In genomic region chr6:43277083-43277642, GRCh38 we compare ENCODE assay signal across 27 cellular contexts. TPM values are rescaled to one million over a fixed set of nuclear protein-coding genes. Genes with fewer than 3 reads are reported as not detected.
A peak's percentile ranks its signal among the peaks of the same experiment; 100 is the strongest.
DNase-seq lines count a peak whose midpoint lies in the region; ATAC-seq, FAIRE-seq and TF ChIP-seq lines count a peak whose summit lies in the region.
"Had no signal": no experiment of that assay in that cellular context is flagged by ENCODE, and none has a peak within 500 bp of the region (broad histone marks: within the 10 kb centered on the region; RNA-seq: fewer than 3 reads in every experiment).

No MANE protein-coding gene starts in this region.

- no peak for ATAC-seq in stimulated activated naive B cell treated with anti-CD40 and anti-IgM and Interleukin-4, amounts not matched to agents 10 μg/mL and 1 μg/mL and 100 μg/mL, for 72 hours (replicated peaks)
- ATAC-seq: esophagus mucosa, gastrocnemius medialis had no signal

- H3K36me3 Mint-ChIP-seq in activated CD4-positive, alpha-beta T cell treated with anti-CD3 and anti-CD28 coated beads, Interleukin-2, amount 10 ng/mL, durations not matched to agents 24 days and 14 days (ENCODE audit: low read depth), result peaks cover 3% of the 10 kb centered on the region
- H3K36me3 Mint-ChIP-seq in astrocyte (ENCODE audit: low read depth, unreplicated experiment), result peaks cover 1% of the 10 kb centered on the region
- H3K36me3 Mint-ChIP-seq in stimulated activated naive B cell treated with anti-CD40 and anti-IgM and Interleukin-4, amounts not matched to agents 10 μg/mL and 1 μg/mL and 100 μg/mL, for 72 hours, result no peaks in the 10 kb centered on the region

- FAIRE-seq in astrocyte (lab: Jason Lieb, UNC), result no peak
- FAIRE-seq: GM18507 had no signal

- H2AFZ ChIP-seq in astrocyte (ENCODE audit: low read depth, low read length), result no peak overlapping the region

- intact Hi-C loops in activated CD4-positive, alpha-beta T cell treated with anti-CD3 and anti-CD28 coated beads, Interleukin-2, amount 10 ng/mL, durations not matched to agents 24 days and 14 days (cut with micrococcal nuclease), result no loop called here

- H3K4me3 ChIP-seq in astrocyte (ENCODE audit: insufficient read depth, low read depth, low read length), result no peak overlapping the region
- no peak overlapping the region for H3K4me3 ChIP-seq in mucosa of stomach (ENCODE audit: low read length)
- H3K4me3 ChIP-seq: gastrocnemius medialis, smooth muscle cell had no signal

- H3K9me3 Mint-ChIP-seq in activated CD4-positive, alpha-beta T cell treated with anti-CD3 and anti-CD28 coated beads, Interleukin-2, amount 10 ng/mL, durations not matched to agents 24 days and 14 days, result no peaks in the 10 kb centered on the region
- peaks cover 2% of the 10 kb centered on the region for H3K9me3 Mint-ChIP-seq in astrocyte (ENCODE audit: unreplicated experiment)
- H3K9me3 Mint-ChIP-seq in stimulated activated naive B cell treated with anti-CD40 and anti-IgM and Interleukin-4, amounts not matched to agents 10 μg/mL and 1 μg/mL and 100 μg/mL, for 72 hours, result no peaks in the 10 kb centered on the region

- no peak for TF ChIP-seq CTCF in astrocyte (IDR thresholded peaks at IDR 0.05; ENCODE audit: insufficient read depth, low read depth, low read length)

- peaks cover 12% of the 10 kb centered on the region for H3K4me1 Mint-ChIP-seq in activated CD4-positive, alpha-beta T cell treated with anti-CD3 and anti-CD28 coated beads, Interleukin-2, amount 10 ng/mL, durations not matched to agents 24 days and 14 days
- peaks cover 15% of the 10 kb centered on the region for H3K4me1 Mint-ChIP-seq in astrocyte (ENCODE audit: low read depth, unreplicated experiment)
- peaks cover 21 to 34% of the 10 kb centered on the region in 2 donors for H3K4me1 Mint-ChIP-seq in stimulated activated naive B cell treated with anti-CD40 and anti-IgM and Interleukin-4, amounts not matched to agents 10 μg/mL and 1 μg/mL and 100 μg/mL, for 72 hours

- H3K9me3 ChIP-seq in astrocyte (ENCODE audit: insufficient read depth, low read depth, low read length) (no peaks in the 10 kb centered on the region), mucosa of stomach (ENCODE audit: control insufficient read depth, low read length) (no peaks in the 10 kb centered on the region)
- H3K9me3 ChIP-seq: BE2C, gastrocnemius medialis, upper lobe of left lung had no signal

- H4K20me1 ChIP-seq in astrocyte (ENCODE audit: insufficient read depth, low read length), result no peaks in the 10 kb centered on the region

- H3K27ac Mint-ChIP-seq in activated CD4-positive, alpha-beta T cell treated with anti-CD3 and anti-CD28 coated beads, Interleukin-2, amount 10 ng/mL, durations not matched to agents 24 days and 14 days, result no peak overlapping the region
- H3K27ac Mint-ChIP-seq in astrocyte (ENCODE audit: unreplicated experiment), result peak overlapping the region; percentile 50
- peak overlapping the region; percentile 43 for H3K27ac Mint-ChIP-seq in stimulated activated naive B cell treated with anti-CD40 and anti-IgM and Interleukin-4, amounts not matched to agents 10 μg/mL and 1 μg/mL and 100 μg/mL, for 72 hours

- H3K9ac ChIP-seq in astrocyte (ENCODE audit: low read length) (no peak overlapping the region), mucosa of stomach (ENCODE audit: low read length) (peak overlapping the region; percentile 15)

- no peaks in the 10 kb centered on the region for H3K79me2 ChIP-seq in astrocyte (ENCODE audit: insufficient read depth, low read length)

- H3K4me2 ChIP-seq in astrocyte (ENCODE audit: low read length), result no peak overlapping the region

- no peak overlapping the region for H3K27ac ChIP-seq in astrocyte (ENCODE audit: low read depth, low read length)
- H3K27ac ChIP-seq: gastrocnemius medialis, HL-60, upper lobe of left lung had no signal

- peaks cover 67% of the 10 kb centered on the region for H3K27me3 Mint-ChIP-seq in activated CD4-positive, alpha-beta T cell treated with anti-CD3 and anti-CD28 coated beads, Interleukin-2, amount 10 ng/mL, durations not matched to agents 24 days and 14 days
- peaks cover 49% of the 10 kb centered on the region for H3K27me3 Mint-ChIP-seq in astrocyte (ENCODE audit: low read depth, unreplicated experiment)
- H3K27me3 Mint-ChIP-seq in stimulated activated naive B cell treated with anti-CD40 and anti-IgM and Interleukin-4, amounts not matched to agents 10 μg/mL and 1 μg/mL and 100 μg/mL, for 72 hours, result peaks cover 28 to 39% of the 10 kb centered on the region in 2 donors

- H3K27me3 ChIP-seq in astrocyte (ENCODE audit: insufficient read depth, low read length) (peaks cover 17% of the 10 kb centered on the region), mucosa of stomach (ENCODE audit: control insufficient read depth, insufficient read depth, low read length) (peaks cover 1% of the 10 kb centered on the region)

- H3K4me3 Mint-ChIP-seq in activated CD4-positive, alpha-beta T cell treated with anti-CD3 and anti-CD28 coated beads, Interleukin-2, amount 10 ng/mL, durations not matched to agents 24 days and 14 days, result peak overlapping the region; percentile 22
- H3K4me3 Mint-ChIP-seq in astrocyte (ENCODE audit: unreplicated experiment), result no peak overlapping the region
- no peak overlapping the region for H3K4me3 Mint-ChIP-seq in stimulated activated naive B cell treated with anti-CD40 and anti-IgM and Interleukin-4, amounts not matched to agents 10 μg/mL and 1 μg/mL and 100 μg/mL, for 72 hours

- H3K4me1 ChIP-seq in astrocyte (ENCODE audit: insufficient read depth, low read length) (peaks cover 5% of the 10 kb centered on the region), mucosa of stomach (ENCODE audit: control insufficient read depth, insufficient read depth, low read length) (peaks cover 45% of the 10 kb centered on the region)
- H3K4me1 ChIP-seq: BE2C had no signal

- no peak for DNase-seq in activated CD4-positive, alpha-beta T cell treated with anti-CD3 and anti-CD28 coated beads, Interleukin-2, amount 10 ng/mL, durations not matched to agents 24 days and 14 days
- no peak for DNase-seq in activated CD4-positive, alpha-beta T cell treated with anti-CD3 and anti-CD28 coated beads for 1 hour
- DNase-seq in astrocyte (ENCODE audit: low read depth) (no peak), medulla oblongata (ENCODE audit: extremely low spot score) (no peak), T-helper 9 cell (no peak), KG1 (lab: John Stamatoyannopoulos, UW) (no peak)
- DNase-seq in stimulated activated naive B cell treated with anti-CD40 and anti-IgM and Interleukin-4, amounts not matched to agents 10 μg/mL and 1 μg/mL and 100 μg/mL, for 72 hours, result no peak
- DNase-seq: 8988T; activated CD4-positive, CD25-positive, alpha-beta regulatory T cell treated with anti-CD3 and anti-CD28 coated beads, Interleukin-2, amount 50 U/mL, for 72 hours; activated CD8-positive, alpha-beta memory T cell treated with anti-CD3 and anti-CD28 coated beads, Interleukin-2, amount 50 U/mL, for 4 hours; activated gamma-delta T cell; BE2C; central memory CD4-positive, alpha-beta T cell; gastrocnemius medialis; mammary epithelial cell; MM.1S; NCI-H146; NCI-H2171; NCI-H526 treated with DMSO at 0.1 percent for 48 hours; stimulated activated CD4-positive, alpha-beta T cell treated with anti-CD3 and anti-CD28 coated beads, Interleukin-2, amount 100 ng/mL, for 48 hours had no signal

- H3K36me3 ChIP-seq in astrocyte (ENCODE audit: insufficient read depth, low read length) (no peaks in the 10 kb centered on the region), mucosa of stomach (ENCODE audit: control insufficient read depth, insufficient read depth, low read length) (no peaks in the 10 kb centered on the region)
- H3K36me3 ChIP-seq: BE2C, gastrocnemius medialis, upper lobe of left lung had no signal

RNA-seq across cellular contexts. Expression of gene SLC22A7, which starts 20.9 kb away (rescaled TPM):
- total RNA-seq in activated CD4-positive, alpha-beta T cell treated with anti-CD3 and anti-CD28 coated beads, Interleukin-2, amount 10 ng/mL, durations not matched to agents 24 days and 14 days, result not detected in 2 replicates
- total RNA-seq in astrocyte, result not detected in 2 replicates
- total RNA-seq: esophagus mucosa, kidney epithelial cell, mammary epithelial cell, smooth muscle cell, upper lobe of left lung had no signal

RNA-seq across cellular contexts. Expression of gene CRIP3, which starts 31.5 kb away (rescaled TPM):
- total RNA-seq in activated CD4-positive, alpha-beta T cell treated with anti-CD3 and anti-CD28 coated beads, Interleukin-2, amount 10 ng/mL, durations not matched to agents 24 days and 14 days, result 0.43 and 0.79 TPM in 2 replicates
- total RNA-seq in astrocyte, result not detected in 2 replicates
- total RNA-seq: smooth muscle cell had no signal

RNA-seq across cellular contexts. Expression of gene TTBK1, which starts 33.9 kb away (rescaled TPM):
- total RNA-seq in activated CD4-positive, alpha-beta T cell treated with anti-CD3 and anti-CD28 coated beads, Interleukin-2, amount 10 ng/mL, durations not matched to agents 24 days and 14 days, result 0.62 and 0.72 TPM in 2 replicates
- 0.14 TPM in 1 of 2 replicates, not detected in the other for total RNA-seq in astrocyte
- total RNA-seq: esophagus mucosa, smooth muscle cell had no signal

RNA-seq across cellular contexts. Expression of gene DNPH1, which starts 47.9 kb away (rescaled TPM):
- 78.9 and 79.6 TPM in 2 replicates for total RNA-seq in activated CD4-positive, alpha-beta T cell treated with anti-CD3 and anti-CD28 coated beads, Interleukin-2, amount 10 ng/mL, durations not matched to agents 24 days and 14 days
- 15.1 and 17.6 TPM in 2 replicates for total RNA-seq in astrocyte
